ENCODE assay signal across 22 cellular contexts in the genomic region with DNA sequence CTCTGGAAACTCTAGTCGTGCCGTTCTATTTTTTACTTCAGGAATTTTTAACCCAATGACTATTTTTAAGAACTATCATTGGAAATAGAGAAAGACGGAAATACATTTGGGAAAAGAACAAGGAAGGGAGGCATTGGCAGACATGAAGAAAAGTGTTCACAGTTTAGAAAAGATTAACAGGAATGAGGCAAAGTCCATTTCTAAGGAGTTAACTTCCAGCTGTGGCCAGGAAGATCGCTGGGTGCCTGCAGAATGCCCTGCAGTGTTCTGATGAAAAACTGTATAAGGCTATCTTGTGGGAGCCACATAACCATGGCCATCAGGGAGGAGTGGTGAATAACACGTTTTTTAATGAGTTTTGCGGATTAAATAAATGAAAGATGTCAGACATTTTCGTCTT.
"Had no signal": no experiment of that assay in that cellular context is flagged by ENCODE, and none has a peak within 500 bp of the region (broad histone marks: within the 10 kb centered on the region; RNA-seq: fewer than 3 reads in every experiment).

No MANE protein-coding gene starts in this region.

- H3K4me1 ChIP-seq: esophagus muscularis mucosa, foreskin keratinocyte, gastroesophageal sphincter, heart left ventricle, stomach, thyroid gland had no signal

- H3K4me2 ChIP-seq: hepatocyte had no signal

- H3K79me2 ChIP-seq: hepatocyte had no signal

- H2AFZ ChIP-seq: hepatocyte had no signal

- H3K4me3 ChIP-seq: coronary artery, esophagus muscularis mucosa, gastroesophageal sphincter, heart left ventricle, hepatocyte, ovary, stomach, thyroid gland had no signal

- H3K9me3 ChIP-seq: esophagus muscularis mucosa, gastroesophageal sphincter, heart left ventricle, ovary, thyroid gland had no signal

- FAIRE-seq: endothelial cell of umbilical vein had no signal

- H3K27ac ChIP-seq: coronary artery, esophagus muscularis mucosa, foreskin keratinocyte, gastroesophageal sphincter, heart left ventricle, hepatocyte, ovary, stomach, thyroid gland had no signal

- DNase-seq: central memory CD4-positive, alpha-beta T cell; dermis blood vessel endothelial cell; effector memory CD4-positive, alpha-beta T cell; foreskin keratinocyte; heart left ventricle; mesenchymal stem cell; naive thymus-derived CD8-positive, alpha-beta T cell; occipital lobe; ovary; retina; stimulated activated CD4-positive, alpha-beta T cell treated with anti-CD3 and anti-CD28 coated beads, Interleukin-2, amount 100 ng/mL, for 24 hours; stimulated activated CD4-positive, alpha-beta T cell treated with anti-CD3 and anti-CD28 coated beads, Interleukin-4, amount 100 ng/mL, for 24 hours; stimulated activated naive CD4-positive, alpha-beta T cell treated with Interleukin-2 at 50 U/mL for 16 hours; stomach; thyroid gland had no signal

- H3K36me3 ChIP-seq: esophagus muscularis mucosa, gastroesophageal sphincter, heart left ventricle, ovary, stomach, thyroid gland had no signal

- ATAC-seq: foreskin keratinocyte; gastroesophageal sphincter; heart left ventricle; naive thymus-derived CD8-positive, alpha-beta T cell; sciatic nerve; stimulated activated effector memory CD8-positive, alpha-beta T cell treated with anti-CD3 and anti-CD28 coated beads, Interleukin-12 subunit alpha, Interleukin-12 subunit beta, amount 100 ng/mL, for 72 hours had no signal

- H3K27me3 ChIP-seq: esophagus muscularis mucosa, foreskin keratinocyte, gastroesophageal sphincter, heart left ventricle, hepatocyte, stomach, thyroid gland had no signal
